21 cellular contexts compared by ENCODE assay signal in genomic region chr10:36111676-36112075, GRCh38.
"Had no signal": no experiment of that assay in that cellular context is flagged by ENCODE, and none has a peak within 500 bp of the region (broad histone marks: within the 10 kb centered on the region; RNA-seq: fewer than 3 reads in every experiment).

No MANE protein-coding gene starts in this region.

- H3K27ac Mint-ChIP-seq: immature natural killer cell; mesothelial cell of epicardium; nephron; stimulated activated naive B cell treated with anti-CD40 and anti-IgM and Interleukin-4, amounts not matched to agents 10 μg/mL and 1 μg/mL and 100 μg/mL, for 72 hours; stimulated activated naive CD8-positive, alpha-beta T cell treated with anti-CD3 and anti-CD28 coated beads, Interleukin-15, amount 100 ng/mL, for 72 hours had no signal

- DNase-seq: central memory CD4-positive, alpha-beta T cell; effector CD4-positive, alpha-beta T cell; gastrocnemius medialis; heart right ventricle; hypothalamus; immature natural killer cell; spleen; stimulated activated CD4-positive, alpha-beta T cell treated with anti-CD3 and anti-CD28 coated beads, Interleukin-2, amount 100 ng/mL, for 24 hours; stimulated activated CD4-positive, alpha-beta T cell treated with anti-CD3 and anti-CD28 coated beads, Interleukin-4, amount 100 ng/mL, for 4 hours; stimulated activated naive B cell treated with anti-CD40 and anti-IgM and Interleukin-4, amounts not matched to agents 10 μg/mL and 1 μg/mL and 100 μg/mL, for 72 hours; stimulated activated naive CD8-positive, alpha-beta T cell treated with anti-CD3 and anti-CD28 coated beads, Interleukin-15, amount 100 ng/mL, for 72 hours; substantia nigra; transverse colon had no signal

- H3K36me3 ChIP-seq: gastrocnemius medialis, heart right ventricle, prostate gland, spleen, thoracic aorta, transverse colon had no signal

- H3K9ac ChIP-seq: parathyroid adenoma had no signal

- H3K9me3 ChIP-seq: gastrocnemius medialis, heart right ventricle, prostate gland, spleen, thoracic aorta, transverse colon had no signal

- H3K4me3 ChIP-seq: coronary artery, gastrocnemius medialis, heart right ventricle, prostate gland, spleen, thoracic aorta, transverse colon had no signal

- H3K27ac ChIP-seq: coronary artery, gastrocnemius medialis, heart right ventricle, parathyroid adenoma, prostate gland, spleen, thoracic aorta, transverse colon had no signal

- H3K79me2 ChIP-seq: parathyroid adenoma had no signal

- H3K4me1 ChIP-seq: gastrocnemius medialis, parathyroid adenoma, prostate gland, spleen had no signal

- ATAC-seq: esophagus mucosa; gastrocnemius medialis; sciatic nerve; stimulated activated naive B cell treated with anti-CD40 and anti-IgM and Interleukin-4, amounts not matched to agents 10 μg/mL and 1 μg/mL and 100 μg/mL, for 72 hours; stimulated activated naive CD8-positive, alpha-beta T cell treated with anti-CD3 and anti-CD28 coated beads, Interleukin-15, amount 100 ng/mL, for 72 hours had no signal

- H3K27me3 ChIP-seq: gastrocnemius medialis, heart right ventricle, spleen, transverse colon had no signal

- H3K9me3 Mint-ChIP-seq: mesothelial cell of epicardium had no signal

- H3K4me1 Mint-ChIP-seq: immature natural killer cell; stimulated activated naive B cell treated with anti-CD40 and anti-IgM and Interleukin-4, amounts not matched to agents 10 μg/mL and 1 μg/mL and 100 μg/mL, for 72 hours; stimulated activated naive CD8-positive, alpha-beta T cell treated with anti-CD3 and anti-CD28 coated beads, Interleukin-15, amount 100 ng/mL, for 72 hours had no signal

- H3K36me3 Mint-ChIP-seq: immature natural killer cell; stimulated activated naive B cell treated with anti-CD40 and anti-IgM and Interleukin-4, amounts not matched to agents 10 μg/mL and 1 μg/mL and 100 μg/mL, for 72 hours had no signal

- H3K4me3 Mint-ChIP-seq: immature natural killer cell; mesothelial cell of epicardium; nephron; stimulated activated naive B cell treated with anti-CD40 and anti-IgM and Interleukin-4, amounts not matched to agents 10 μg/mL and 1 μg/mL and 100 μg/mL, for 72 hours; stimulated activated naive CD8-positive, alpha-beta T cell treated with anti-CD3 and anti-CD28 coated beads, Interleukin-15, amount 100 ng/mL, for 72 hours had no signal

- H3K27me3 Mint-ChIP-seq: stimulated activated naive B cell treated with anti-CD40 and anti-IgM and Interleukin-4, amounts not matched to agents 10 μg/mL and 1 μg/mL and 100 μg/mL, for 72 hours; stimulated activated naive CD8-positive, alpha-beta T cell treated with anti-CD3 and anti-CD28 coated beads, Interleukin-15, amount 100 ng/mL, for 72 hours had no signal

- H2AFZ ChIP-seq: parathyroid adenoma had no signal
